Comparison of ENCODE assay signal across 28 cellular contexts in genomic region chr16:89244754-89245153, GRCh38. TPM values are rescaled to one million over a fixed set of nuclear protein-coding genes. Genes with fewer than 3 reads are reported as not detected.
"Had no signal": no experiment of that assay in that cellular context is flagged by ENCODE, and none has a peak within 500 bp of the region (broad histone marks: within the 10 kb centered on the region; RNA-seq: fewer than 3 reads in every experiment).

No MANE protein-coding gene starts in this region.

- DNase-seq: activated CD4-positive, alpha-beta T cell treated with anti-CD3 and anti-CD28 coated beads for 48 hours; activated CD4-positive, alpha-beta T cell treated with anti-CD3 and anti-CD28 coated beads, Interleukin-2, amount 50 U/mL, for 48 hours; activated CD8-positive, alpha-beta memory T cell treated with anti-CD3 and anti-CD28 coated beads for 24 hours; activated gamma-delta T cell; activated naive CD4-positive, alpha-beta T cell treated with anti-CD3 and anti-CD28 coated beads, Interleukin-2, amount 10 ng/mL, durations not matched to agents 7 days and 5 days; amniotic stem cell; brain microvascular endothelial cell; cortex of kidney; effector memory CD8-positive, alpha-beta T cell; islet precursor cell; left cardiac atrium; mesendoderm; nephron progenitor cell; nucleus accumbens; pancreas; retina; stimulated activated CD4-positive, alpha-beta T cell treated with anti-CD3 and anti-CD28 coated beads, Interleukin-15, amount 100 ng/mL, for 24 hours; stimulated activated CD4-positive, alpha-beta T cell treated with anti-CD3 and anti-CD28 coated beads, Interleukin-2, amount 100 ng/mL, for 24 hours; stimulated activated naive B cell treated with anti-CD40 and anti-IgM and Interleukin-4, amounts not matched to agents 10 μg/mL and 1 μg/mL and 100 μg/mL, for 72 hours; T-helper 1 cell; transverse colon had no signal

- H2AFZ ChIP-seq: hepatocyte had no signal

- H3K27me3 ChIP-seq: brain microvascular endothelial cell, gastroesophageal sphincter, hepatocyte, pancreas, transverse colon, vagina had no signal

- H3K4me3 ChIP-seq: gastroesophageal sphincter, hepatocyte, pancreas, prostate gland, transverse colon, vagina had no signal

- H3K36me3 ChIP-seq: brain microvascular endothelial cell, gastroesophageal sphincter, pancreas, prostate gland, transverse colon, vagina had no signal

- ATAC-seq: effector memory CD8-positive, alpha-beta T cell; gastroesophageal sphincter; left cardiac atrium; pancreas; stimulated activated naive B cell treated with anti-CD40 and anti-IgM and Interleukin-4, amounts not matched to agents 10 μg/mL and 1 μg/mL and 100 μg/mL, for 72 hours had no signal

- H3K4me2 ChIP-seq: hepatocyte had no signal

- H3K9me3 ChIP-seq: gastroesophageal sphincter, pancreas, prostate gland, transverse colon, vagina had no signal

- H3K27ac ChIP-seq: brain microvascular endothelial cell, gastroesophageal sphincter, hepatocyte, pancreas, prostate gland, transverse colon, vagina had no signal

- H3K4me1 ChIP-seq: prostate gland had no signal

RNA-seq across cellular contexts. Expression of gene SLC22A31, which starts 44.4 kb away (rescaled TPM):
- total RNA-seq: cardiac septum, gastroesophageal sphincter, mononuclear cell, temporal lobe, vagina had no signal
